ENCODE assay signal across 27 cellular contexts in the genomic region with DNA sequence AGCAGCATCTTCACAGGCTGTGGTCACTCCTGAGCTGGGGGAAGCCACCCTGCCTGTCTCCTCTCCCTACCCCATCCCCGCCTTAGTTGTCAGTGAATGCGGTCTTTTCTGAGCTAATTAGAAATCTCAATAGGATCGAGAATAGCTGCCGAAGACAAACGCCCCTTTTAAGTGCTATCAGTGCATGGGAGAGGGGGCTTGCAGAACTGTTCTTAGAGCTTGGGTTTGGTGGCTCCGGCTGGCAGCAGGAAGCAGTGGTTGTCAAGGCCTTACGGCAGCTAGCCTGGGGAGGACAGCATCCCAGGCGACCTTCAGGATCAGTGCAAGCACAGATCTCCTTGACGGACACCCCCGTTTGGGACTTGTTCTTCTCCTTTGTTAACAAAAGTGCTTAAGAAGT.
A peak's percentile ranks its signal among the peaks of the same experiment; 100 is the strongest.
DNase-seq lines count a peak whose midpoint lies in the region; ATAC-seq and TF ChIP-seq lines count a peak whose summit lies in the region.
"Had no signal": no experiment of that assay in that cellular context is flagged by ENCODE, and none has a peak within 500 bp of the region (broad histone marks: within the 10 kb centered on the region; RNA-seq: fewer than 3 reads in every experiment).

No MANE protein-coding gene starts in this region.

- intact Hi-C loops in posterior vena cava (cut with DNase I) = no loop called here

- peaks cover 86% of the 10 kb centered on the region for H3K4me1 ChIP-seq in BLaER1
- H3K4me1 ChIP-seq in MM.1S (ENCODE audit: low read length) = peaks cover 26% of the 10 kb centered on the region

- peaks cover 100% of the 10 kb centered on the region for H3K4me1 Mint-ChIP-seq in brain
- H3K4me1 Mint-ChIP-seq in nephron = peaks cover 89% of the 10 kb centered on the region
- H3K4me1 Mint-ChIP-seq in activated T-cell treated with anti-CD3 and anti-CD28 coated beads, Interleukin-2, amount 50 U/mL, for 24 hours (ENCODE audit: low read depth) = peaks cover 54% of the 10 kb centered on the region

- peak overlapping the region; percentile 90 for H3K9ac ChIP-seq in BLaER1
- H3K9ac ChIP-seq in MM.1S (ENCODE audit: low read length) = no peak overlapping the region

- H3K36me3 Mint-ChIP-seq in brain (no peaks in the 10 kb centered on the region), nephron (ENCODE audit: low read depth) (no peaks in the 10 kb centered on the region)
- no peaks in the 10 kb centered on the region for H3K36me3 Mint-ChIP-seq in activated T-cell treated with anti-CD3 and anti-CD28 coated beads, Interleukin-2, amount 50 U/mL, for 24 hours (ENCODE audit: low read depth)
- H3K36me3 Mint-ChIP-seq: activated naive CD4-positive, alpha-beta T cell treated with anti-CD3 and anti-CD28 coated beads, Interleukin-2, amount 50 U/mL, for 72 hours had no signal

- no peak overlapping the region for H2AFZ ChIP-seq in MM.1S (ENCODE audit: low read length)
- H2AFZ ChIP-seq: GM23338, hepatocyte had no signal

- H3K9me2 ChIP-seq in MM.1S (replicated peaks; ENCODE audit: insufficient read depth, low read length) = no peaks in the 10 kb centered on the region

- ATAC-seq in GM18519 (IDR thresholded peaks at IDR 0.05; ENCODE audit: low FRiP score, unreplicated experiment) = no peak
- ATAC-seq: A549; activated naive CD4-positive, alpha-beta T cell treated with anti-CD3 and anti-CD28 coated beads, Interleukin-2, amount 50 U/mL, for 72 hours; esophagus mucosa; GM23338; left ventricle myocardium superior; mucosa of descending colon had no signal

- H3K27ac Mint-ChIP-seq in brain (peak overlapping the region; percentile 81 to 99 (median 89)), nephron (peak overlapping the region in 2 of 3 experiments; percentile 87 to 93)
- H3K27ac Mint-ChIP-seq in activated T-cell treated with anti-CD3 and anti-CD28 coated beads, Interleukin-2, amount 50 U/mL, for 24 hours = no peak overlapping the region
- H3K27ac Mint-ChIP-seq: activated naive CD4-positive, alpha-beta T cell treated with anti-CD3 and anti-CD28 coated beads, Interleukin-2, amount 50 U/mL, for 72 hours; activated T-helper 1 cell treated with anti-CD3 and anti-CD28 coated beads, Interleukin-12 subunit alpha, Interleukin-12 subunit beta, Interleukin-2, Interleukin-4 antibody, amounts not matched to agents 30 ng/mL and 10 ng/mL and 1 ng/mL, durations not matched to agents 14 hours and 24 hours and 36 hours had no signal

- H3K36me3 ChIP-seq in BLaER1 (peaks cover 16% of the 10 kb centered on the region), MM.1S (replicated peaks; ENCODE audit: insufficient read depth, low read length) (no peaks in the 10 kb centered on the region)
- H3K36me3 ChIP-seq: BE2C, spleen, stomach, upper lobe of left lung had no signal

- H3K4me3 ChIP-seq in BLaER1 = peak overlapping the region; percentile 75
- H3K4me3 ChIP-seq in MM.1S (ENCODE audit: low read length) = no peak overlapping the region
- H3K4me3 ChIP-seq: A549, GM23338, hepatocyte, mucosa of descending colon, spleen, stomach, upper lobe of left lung had no signal

- H3K27me3 ChIP-seq in BLaER1 (no peaks in the 10 kb centered on the region), MM.1S (replicated peaks; ENCODE audit: insufficient read depth, low read length) (no peaks in the 10 kb centered on the region)
- H3K27me3 ChIP-seq: BE2C, hepatocyte, spleen, stomach, upper lobe of left lung had no signal

- H4K20me1 ChIP-seq in BLaER1 (no peaks in the 10 kb centered on the region), MM.1S (ENCODE audit: insufficient read depth, low read length) (no peaks in the 10 kb centered on the region)

- H3K4me3 Mint-ChIP-seq in brain (peak overlapping the region; percentile 9 to 71 (median 56)), nephron (no peak overlapping the region)
- H3K4me3 Mint-ChIP-seq in activated T-cell treated with anti-CD3 and anti-CD28 coated beads, Interleukin-2, amount 50 U/mL, for 24 hours = no peak overlapping the region
- H3K4me3 Mint-ChIP-seq: activated T-helper 1 cell treated with anti-CD3 and anti-CD28 coated beads, Interleukin-12 subunit alpha, Interleukin-12 subunit beta, Interleukin-2, Interleukin-4 antibody, amounts not matched to agents 30 ng/mL and 10 ng/mL and 1 ng/mL, durations not matched to agents 14 hours and 24 hours and 36 hours; GM23338 had no signal

- H3K9me3 ChIP-seq in BLaER1 (no peaks in the 10 kb centered on the region), MM.1S (replicated peaks; ENCODE audit: insufficient read depth, low read length) (no peaks in the 10 kb centered on the region)
- H3K9me3 ChIP-seq: A549, BE2C, mucosa of descending colon, spleen, stomach, upper lobe of left lung had no signal

- DNase-seq in MM.1S = no peak
- no peak for DNase-seq in activated T-cell treated with anti-CD3 and anti-CD28 coated beads, Interleukin-2, amount 50 U/mL, for 24 hours
- no peak for DNase-seq in ureter (ENCODE audit: low spot score)
- no peak for DNase-seq in posterior vena cava (ENCODE audit: low spot score)
- DNase-seq: activated CD4-positive, alpha-beta T cell treated with anti-CD3 and anti-CD28 coated beads for 48 hours; BE2C; effector memory CD4-positive, alpha-beta T cell; foreskin melanocyte; left ventricle myocardium superior; mucosa of descending colon; NCI-H1694 treated with DMSO at 0.1 percent for 48 hours; NCI-H226; occipital lobe; spleen; stomach; T-helper 1 cell; upper lobe of left lung had no signal

- no peak for TF ChIP-seq CTCF in MM.1S (IDR thresholded peaks at IDR 0.05; ENCODE audit: low read length)
- TF ChIP-seq CTCF in brain (conservative IDR thresholded peaks at IDR 0.05) = no peak
- no peak for TF ChIP-seq CTCF in nephron (IDR thresholded peaks at IDR 0.05; ENCODE audit: unreplicated experiment in 3 of 3)

- H3K27ac ChIP-seq in BLaER1 (peak overlapping the region; percentile 97), MM.1S (ENCODE audit: low read length) (no peak overlapping the region)
- H3K27ac ChIP-seq: A549, hepatocyte, stomach, upper lobe of left lung had no signal

- peaks cover 4% of the 10 kb centered on the region for H3K27me3 Mint-ChIP-seq in brain
- peaks cover 90% of the 10 kb centered on the region for H3K27me3 Mint-ChIP-seq in nephron (ENCODE audit: low read depth)
- H3K27me3 Mint-ChIP-seq in activated T-cell treated with anti-CD3 and anti-CD28 coated beads, Interleukin-2, amount 50 U/mL, for 24 hours = no peaks in the 10 kb centered on the region

- H3F3A ChIP-seq in MM.1S (ENCODE audit: insufficient read depth, low read length) = peaks cover 7% of the 10 kb centered on the region; the same call in 1 of the 2 replicates

- peak overlapping the region; percentile 97 for H3K4me2 ChIP-seq in BLaER1
- H3K4me2 ChIP-seq in MM.1S (ENCODE audit: low read depth, low read length) = peak overlapping the region; percentile 74; the same call in 1 of the 2 replicates
- H3K4me2 ChIP-seq: A549, GM23338, hepatocyte had no signal

- H3K9me3 Mint-ChIP-seq in brain (peaks cover 0 to 2% (median 0%) of the 10 kb centered on the region in 5 experiments), nephron (no peaks in the 10 kb centered on the region)
- no peaks in the 10 kb centered on the region for H3K9me3 Mint-ChIP-seq in activated T-cell treated with anti-CD3 and anti-CD28 coated beads, Interleukin-2, amount 50 U/mL, for 24 hours
- H3K9me3 Mint-ChIP-seq: activated naive CD4-positive, alpha-beta T cell treated with anti-CD3 and anti-CD28 coated beads, Interleukin-2, amount 50 U/mL, for 72 hours; activated T-helper 1 cell treated with anti-CD3 and anti-CD28 coated beads, Interleukin-12 subunit alpha, Interleukin-12 subunit beta, Interleukin-2, Interleukin-4 antibody, amounts not matched to agents 30 ng/mL and 10 ng/mL and 1 ng/mL, durations not matched to agents 14 hours and 24 hours and 36 hours; GM23338 had no signal

- peaks cover 45% of the 10 kb centered on the region for H3K79me2 ChIP-seq in MM.1S (ENCODE audit: low read length)

Comparison
In these comparisons a context has a peak if more than half of its experiments do, and no peak if none do; other contexts are left out.
1. H3K4me3 Mint-ChIP-seq: peak in brain (5 of 5); none in nephron (0 of 3) and activated T-cell treated with anti-CD3 and anti-CD28 coated beads, Interleukin-2, amount 50 U/mL, for 24 hours (single experiment).